In the genomic region with DNA sequence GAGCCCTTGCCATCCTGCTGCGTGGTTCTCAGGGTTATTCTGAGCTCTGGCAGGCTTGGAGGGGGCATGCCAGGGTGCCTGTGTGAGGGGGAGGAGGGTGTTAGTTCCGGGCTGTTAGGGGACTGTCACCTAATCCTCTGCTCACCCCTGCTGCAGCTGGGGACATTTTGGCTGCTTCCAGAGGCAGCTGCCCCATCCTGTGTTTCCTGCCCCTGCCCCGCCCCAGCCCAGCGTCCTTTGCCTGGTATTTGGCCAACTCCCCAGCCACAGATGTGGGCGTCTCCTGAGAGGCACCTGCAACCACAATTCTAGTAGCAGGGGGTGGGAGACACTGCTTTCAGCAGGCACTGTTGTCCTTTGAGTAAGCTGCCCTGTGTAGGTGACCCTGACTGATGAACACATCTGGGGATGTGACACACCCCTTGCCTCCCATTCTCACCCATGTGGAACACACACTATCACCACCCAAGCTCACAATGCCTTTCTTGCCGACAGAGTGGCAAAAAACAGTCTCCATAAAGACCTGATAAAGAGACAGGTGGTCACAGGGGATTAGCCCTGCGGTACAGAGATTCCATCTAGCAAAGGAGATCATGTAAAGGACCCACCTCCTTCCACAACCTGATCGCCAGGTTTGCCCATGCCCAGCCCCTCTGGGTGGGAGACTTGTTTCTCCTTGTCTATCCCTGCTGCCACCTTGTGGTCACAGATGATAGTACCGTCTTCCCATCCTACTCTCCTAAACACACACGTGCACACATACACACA, we compare ENCODE assay signal across 8 cellular contexts. TPM values are rescaled to one million over a fixed set of nuclear protein-coding genes. Genes with fewer than 3 reads are reported as not detected.
DNase-seq lines count a peak whose midpoint lies in the region; ATAC-seq and TF ChIP-seq lines count a peak whose summit lies in the region.

Gene CHRNE (minus strand): TSS at position 48 of the 768 bp plus-strand sequence. CDS start 35 bp downstream, at position 13.

- H3K27ac ChIP-seq in SJCRH30 = no peak within 1 kb of the TSS
- peak within 1 kb of the TSS; percentile 10 to 75 (median 46) for H3K27ac ChIP-seq in tibial nerve

- H3K36me3 Mint-ChIP-seq in osteocyte (ENCODE audit: unreplicated experiment) = no peaks in the 10 kb centered on the region

- H3K4me1 Mint-ChIP-seq in osteocyte (ENCODE audit: unreplicated experiment) = peaks cover 2% of the 10 kb centered on the region

- TF ChIP-seq POLR2A in tibial nerve (IDR thresholded peaks at IDR 0.05) = no peak

- H3K27me3 ChIP-seq in SJCRH30 = no peaks in the 10 kb centered on the region
- peaks cover 0 to 19% of the 10 kb centered on the region in 2 donors for H3K27me3 ChIP-seq in tibial nerve

- H3K4me3 Mint-ChIP-seq in osteocyte (ENCODE audit: unreplicated experiment) = no peak within 1 kb of the TSS

- H3K4me1 ChIP-seq in SJCRH30 (peaks cover 8% of the 10 kb centered on the region), tibial nerve (peaks cover 0 to 54% (median 22%) of the 10 kb centered on the region in 4 donors)

- H3K9me3 Mint-ChIP-seq in osteocyte (ENCODE audit: unreplicated experiment) = no peaks in the 10 kb centered on the region

- no peaks in the 10 kb centered on the region for H3K27me3 Mint-ChIP-seq in osteocyte (ENCODE audit: unreplicated experiment)

- WGBS in tibial nerve, 2 donors = 18 to 26% methylated on average over 10 of the region's 10 CpGs

- TF ChIP-seq CTCF in osteocyte (IDR thresholded peaks at IDR 0.05) (peak; percentile 79), tibial nerve (IDR thresholded peaks at IDR 0.05) (peak; percentile 72 to 83 (median 76))

- ATAC-seq in GM19328 (IDR thresholded peaks at IDR 0.05; ENCODE audit: unreplicated experiment) = no peak

- H3K27ac Mint-ChIP-seq in osteocyte (ENCODE audit: unreplicated experiment) = no peak within 1 kb of the TSS

- no peaks in the 10 kb centered on the region for H3K9me3 ChIP-seq in SJCRH30 (replicated peaks)
- H3K9me3 ChIP-seq in tibial nerve = no peaks in the 10 kb centered on the region

- peak; percentile 77 for DNase-seq in Daoy (ENCODE audit: low read depth)
- DNase-seq in Kasumi-1 (lab: John Stamatoyannopoulos, UW) = peak; percentile 43 to 46
- DNase-seq in SJCRH30 = peak; percentile 66 to 79
- DNase-seq in activated gamma-delta T cell (lab: John Stamatoyannopoulos, UW) = peak; percentile 32
- peak; percentile 63 for DNase-seq in fibroblast of the conjunctiva (ENCODE audit: low read depth)
- DNase-seq in osteocyte (ENCODE audit: extremely low spot score, unreplicated experiment) = no peak
- DNase-seq in tibial nerve (ENCODE audit: low spot score in 2 of 2) = peak; percentile 80 to 96

- H3K4me3 ChIP-seq in SJCRH30 (no peak within 1 kb of the TSS), tibial nerve (peak within 1 kb of the TSS in 2 of 4 donors; percentile 7 to 54)

- peak in 1 of 2 donors; percentile 11 for TF ChIP-seq EP300 in tibial nerve (IDR thresholded peaks at IDR 0.05)

- no peaks in the 10 kb centered on the region for H3K36me3 ChIP-seq in SJCRH30
- H3K36me3 ChIP-seq in tibial nerve = no peaks in the 10 kb centered on the region

RNA-seq across cellular contexts. Expression of gene CHRNE, which starts in this region (rescaled TPM):
- total RNA-seq in Daoy (2014; rRNA removed; shearing (Covaris generic)) = 1.1 TPM in 1 of 2 replicates, not detected in the other
- total RNA-seq in SJCRH30 (2014; rRNA removed; shearing (Covaris generic)) = 0.10 and 0.20 TPM in 2 replicates
- 0.27 TPM in 1 of 2 replicates, not detected in the other for total RNA-seq in osteocyte
- 1 to 10 TPM in 2 of 4 donors, under 1 TPM in 2; 0.22 to 2.5 (median 1.0) TPM for total RNA-seq in tibial nerve

Comparison
In these comparisons a context has a peak if more than half of its experiments do, and no peak if none do; other contexts are left out.
1. Peak in DNase-seq in SJCRH30; RNA of the gene not detected or under 1 TPM.